30 cellular contexts compared by ENCODE assay signal in the genomic region with DNA sequence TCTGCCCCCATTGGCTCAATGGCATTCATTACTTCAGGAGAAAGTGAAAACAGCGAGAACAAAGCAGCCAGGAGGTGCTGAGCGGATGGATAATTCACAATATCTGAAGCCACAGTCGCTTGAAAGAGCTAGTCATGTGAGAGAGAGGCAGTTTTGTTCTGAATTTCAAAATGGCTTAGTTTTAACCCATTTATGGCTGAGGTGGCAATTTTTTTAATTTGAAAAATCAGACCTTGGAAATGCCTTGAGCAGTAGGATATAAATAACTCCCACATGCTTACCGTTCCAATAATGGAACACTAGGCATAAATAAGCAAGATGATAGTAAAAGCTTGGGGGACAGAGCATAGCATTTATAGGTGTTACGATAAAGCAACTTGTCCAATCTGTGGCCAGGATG.
"Had no signal": no experiment of that assay in that cellular context is flagged by ENCODE, and none has a peak within 500 bp of the region (broad histone marks: within the 10 kb centered on the region; RNA-seq: fewer than 3 reads in every experiment).

No MANE protein-coding gene starts in this region.

- H3K27ac Mint-ChIP-seq: activated CD4-positive, alpha-beta memory T cell treated with anti-CD3 and anti-CD28 coated beads for 36 hours; activated CD4-positive, alpha-beta T cell treated with anti-CD3 and anti-CD28 coated beads for 36 hours; activated CD4-positive, alpha-beta T cell treated with anti-CD3 and anti-CD28 coated beads, Interleukin-2, amount 10 ng/mL, durations not matched to agents 24 days and 14 days; activated naive CD4-positive, alpha-beta T cell treated with anti-CD3 and anti-CD28 coated beads, Interleukin-2, amount 10 ng/mL, durations not matched to agents 7 days and 5 days; activated naive CD4-positive, alpha-beta T cell treated with anti-CD3 and anti-CD28 coated beads, Interleukin-2, amount 50 U/mL, for 72 hours; activated naive CD8-positive, alpha-beta T cell treated with anti-CD3 and anti-CD28 coated beads, Interleukin-2, amount 10 ng/mL, durations not matched to agents 7 days and 5 days; activated T-cell treated with anti-CD3 and anti-CD28 coated beads, Interleukin-2, amount 50 U/mL, for 24 hours; activated T-cell treated with anti-CD3 and anti-CD28 coated beads, Interleukin-2, amount 50 U/mL, for 72 hours; brain; T-helper 17 cell; T-helper 2 cell treated with Interferon-gamma antibody and Interleukin-4, amounts not matched to agents 5 μg/mL and 100 μg/mL, for 36 hours had no signal

- H3K27ac ChIP-seq: ascending aorta, cardiac muscle cell, colonic mucosa, epithelial cell of prostate, esophagus squamous epithelium, gastroesophageal sphincter had no signal

- H3K27me3 ChIP-seq: ascending aorta, breast epithelium, cardiac muscle cell, colonic mucosa, esophagus squamous epithelium, gastroesophageal sphincter had no signal

- H3K4me3 Mint-ChIP-seq: activated CD4-positive, alpha-beta memory T cell treated with anti-CD3 and anti-CD28 coated beads for 36 hours; activated CD4-positive, alpha-beta T cell treated with anti-CD3 and anti-CD28 coated beads for 36 hours; activated CD4-positive, alpha-beta T cell treated with anti-CD3 and anti-CD28 coated beads, Interleukin-2, amount 10 ng/mL, durations not matched to agents 24 days and 14 days; activated naive CD4-positive, alpha-beta T cell treated with anti-CD3 and anti-CD28 coated beads, Interleukin-2, amount 10 ng/mL, durations not matched to agents 7 days and 5 days; activated naive CD8-positive, alpha-beta T cell treated with anti-CD3 and anti-CD28 coated beads, Interleukin-2, amount 10 ng/mL, durations not matched to agents 7 days and 5 days; activated T-cell treated with anti-CD3 and anti-CD28 coated beads, Interleukin-2, amount 50 U/mL, for 24 hours; activated T-cell treated with anti-CD3 and anti-CD28 coated beads, Interleukin-2, amount 50 U/mL, for 72 hours; brain; T-helper 17 cell; T-helper 2 cell treated with Interferon-gamma antibody and Interleukin-4, amounts not matched to agents 5 μg/mL and 100 μg/mL, for 36 hours had no signal

- H3K4me1 Mint-ChIP-seq: activated CD4-positive, alpha-beta T cell treated with anti-CD3 and anti-CD28 coated beads for 36 hours had no signal

- H3K4me3 ChIP-seq: ascending aorta, breast epithelium, cardiac muscle cell, colonic mucosa, esophagus squamous epithelium, gastroesophageal sphincter had no signal

- H3K36me3 Mint-ChIP-seq: activated CD4-positive, alpha-beta memory T cell treated with anti-CD3 and anti-CD28 coated beads for 36 hours; activated naive CD4-positive, alpha-beta T cell treated with anti-CD3 and anti-CD28 coated beads, Interleukin-2, amount 10 ng/mL, durations not matched to agents 7 days and 5 days; activated naive CD4-positive, alpha-beta T cell treated with anti-CD3 and anti-CD28 coated beads, Interleukin-2, amount 50 U/mL, for 72 hours; activated naive CD8-positive, alpha-beta T cell treated with anti-CD3 and anti-CD28 coated beads, Interleukin-2, amount 10 ng/mL, durations not matched to agents 7 days and 5 days; brain had no signal

- H3K9me3 Mint-ChIP-seq: activated CD4-positive, alpha-beta memory T cell treated with anti-CD3 and anti-CD28 coated beads for 36 hours; activated CD4-positive, alpha-beta T cell treated with anti-CD3 and anti-CD28 coated beads, Interleukin-2, amount 10 ng/mL, durations not matched to agents 24 days and 14 days; activated naive CD4-positive, alpha-beta T cell treated with anti-CD3 and anti-CD28 coated beads, Interleukin-2, amount 10 ng/mL, durations not matched to agents 7 days and 5 days; activated naive CD4-positive, alpha-beta T cell treated with anti-CD3 and anti-CD28 coated beads, Interleukin-2, amount 50 U/mL, for 72 hours; activated naive CD8-positive, alpha-beta T cell treated with anti-CD3 and anti-CD28 coated beads, Interleukin-2, amount 10 ng/mL, durations not matched to agents 7 days and 5 days; activated T-cell treated with anti-CD3 and anti-CD28 coated beads, Interleukin-2, amount 50 U/mL, for 24 hours; activated T-cell treated with anti-CD3 and anti-CD28 coated beads, Interleukin-2, amount 50 U/mL, for 72 hours; T-helper 2 cell treated with Interferon-gamma antibody and Interleukin-4, amounts not matched to agents 5 μg/mL and 100 μg/mL, for 36 hours had no signal

- H3K9me3 ChIP-seq: ascending aorta, breast epithelium, colonic mucosa, esophagus squamous epithelium, gastroesophageal sphincter had no signal

- DNase-seq: activated CD4-positive, alpha-beta memory T cell treated with anti-CD3 and anti-CD28 coated beads for 36 hours; activated CD4-positive, alpha-beta T cell treated with anti-CD3 and anti-CD28 coated beads for 36 hours; activated CD4-positive, alpha-beta T cell treated with anti-CD3 and anti-CD28 coated beads, Interleukin-2, amount 10 ng/mL, durations not matched to agents 24 days and 14 days; activated CD4-positive, CD25-positive, alpha-beta regulatory T cell; activated CD4-positive, CD25-positive, alpha-beta regulatory T cell treated with anti-CD3 and anti-CD28 coated beads, Interleukin-2, amount 50 U/mL, for 72 hours; activated CD8-positive, alpha-beta memory T cell treated with anti-CD3 and anti-CD28 coated beads, Interleukin-2, amount 50 U/mL, for 48 hours; activated gamma-delta T cell; activated naive CD4-positive, alpha-beta T cell; activated naive CD4-positive, alpha-beta T cell treated with anti-CD3 and anti-CD28 coated beads, Interleukin-2, amount 10 ng/mL, durations not matched to agents 7 days and 5 days; activated naive CD8-positive, alpha-beta T cell treated with anti-CD3 and anti-CD28 coated beads, Interleukin-2, amount 10 ng/mL, durations not matched to agents 7 days and 5 days; activated T-cell treated with anti-CD3 and anti-CD28 coated beads for 4 hours; activated T-cell treated with anti-CD3 and anti-CD28 coated beads, Interleukin-2, amount 50 U/mL, for 24 hours; activated T-cell treated with anti-CD3 and anti-CD28 coated beads, Interleukin-2, amount 50 U/mL, for 72 hours; central memory CD4-positive, alpha-beta T cell; cerebellar nuclear complex; colonic mucosa; effector CD8-positive, alpha-beta T cell; esophagus squamous epithelium; foreskin melanocyte; T-helper 1 cell; T-helper 17 cell; T1000 had no signal

- H3K4me1 ChIP-seq: colonic mucosa had no signal

- ATAC-seq: activated CD4-positive, alpha-beta T cell treated with anti-CD3 and anti-CD28 coated beads for 36 hours; activated naive CD4-positive, alpha-beta T cell treated with anti-CD3 and anti-CD28 coated beads, Interleukin-2, amount 50 U/mL, for 72 hours; activated T-cell treated with anti-CD3 and anti-CD28 coated beads, Interleukin-2, amount 50 U/mL, for 72 hours; gastroesophageal sphincter; T-helper 17 cell had no signal

- H3K36me3 ChIP-seq: ascending aorta, breast epithelium, cardiac muscle cell, colonic mucosa, esophagus squamous epithelium, gastroesophageal sphincter had no signal

- H3K27me3 Mint-ChIP-seq: activated CD4-positive, alpha-beta memory T cell treated with anti-CD3 and anti-CD28 coated beads for 36 hours; activated CD4-positive, alpha-beta T cell treated with anti-CD3 and anti-CD28 coated beads for 36 hours; activated CD4-positive, alpha-beta T cell treated with anti-CD3 and anti-CD28 coated beads, Interleukin-2, amount 10 ng/mL, durations not matched to agents 24 days and 14 days; activated naive CD4-positive, alpha-beta T cell treated with anti-CD3 and anti-CD28 coated beads, Interleukin-2, amount 10 ng/mL, durations not matched to agents 7 days and 5 days; activated naive CD8-positive, alpha-beta T cell treated with anti-CD3 and anti-CD28 coated beads, Interleukin-2, amount 10 ng/mL, durations not matched to agents 7 days and 5 days; activated T-cell treated with anti-CD3 and anti-CD28 coated beads, Interleukin-2, amount 50 U/mL, for 24 hours had no signal
